10 cellular contexts compared by ENCODE assay signal in the genomic region with DNA sequence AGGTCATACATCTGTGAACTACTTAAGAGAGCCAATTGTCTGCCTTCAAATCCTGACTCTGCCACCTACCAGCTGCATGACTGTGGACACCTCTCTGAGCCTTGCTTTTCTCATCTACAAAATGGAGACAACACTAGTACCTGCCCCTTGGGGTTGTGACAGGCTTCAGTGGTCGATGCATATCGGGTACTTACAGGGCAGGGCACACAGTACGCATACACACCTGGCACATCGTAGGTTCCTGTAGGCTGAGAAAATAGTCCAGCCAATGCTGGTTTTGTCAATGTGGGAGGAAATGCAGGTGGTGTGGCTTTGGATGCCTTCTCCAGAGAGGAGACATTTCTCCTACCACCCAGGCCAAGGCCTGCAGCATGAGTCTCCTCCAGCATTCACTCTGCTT.
"Had no signal": no experiment of that assay in that cellular context is flagged by ENCODE, and none has a peak within 500 bp of the region (broad histone marks: within the 10 kb centered on the region; RNA-seq: fewer than 3 reads in every experiment).

No MANE protein-coding gene starts in this region.

- DNase-seq: H9, HCEC 1CT, HFFc6, IMR-90, Kasumi-1, KG1 had no signal

- H3K4me2 ChIP-seq: GM23338 had no signal

- FAIRE-seq: H1, H54, K562 had no signal

- H3K4me3 ChIP-seq: GM23338, K562 had no signal

- ATAC-seq: K562 had no signal
